ENCODE assay signal across 8 cellular contexts in the genomic region with DNA sequence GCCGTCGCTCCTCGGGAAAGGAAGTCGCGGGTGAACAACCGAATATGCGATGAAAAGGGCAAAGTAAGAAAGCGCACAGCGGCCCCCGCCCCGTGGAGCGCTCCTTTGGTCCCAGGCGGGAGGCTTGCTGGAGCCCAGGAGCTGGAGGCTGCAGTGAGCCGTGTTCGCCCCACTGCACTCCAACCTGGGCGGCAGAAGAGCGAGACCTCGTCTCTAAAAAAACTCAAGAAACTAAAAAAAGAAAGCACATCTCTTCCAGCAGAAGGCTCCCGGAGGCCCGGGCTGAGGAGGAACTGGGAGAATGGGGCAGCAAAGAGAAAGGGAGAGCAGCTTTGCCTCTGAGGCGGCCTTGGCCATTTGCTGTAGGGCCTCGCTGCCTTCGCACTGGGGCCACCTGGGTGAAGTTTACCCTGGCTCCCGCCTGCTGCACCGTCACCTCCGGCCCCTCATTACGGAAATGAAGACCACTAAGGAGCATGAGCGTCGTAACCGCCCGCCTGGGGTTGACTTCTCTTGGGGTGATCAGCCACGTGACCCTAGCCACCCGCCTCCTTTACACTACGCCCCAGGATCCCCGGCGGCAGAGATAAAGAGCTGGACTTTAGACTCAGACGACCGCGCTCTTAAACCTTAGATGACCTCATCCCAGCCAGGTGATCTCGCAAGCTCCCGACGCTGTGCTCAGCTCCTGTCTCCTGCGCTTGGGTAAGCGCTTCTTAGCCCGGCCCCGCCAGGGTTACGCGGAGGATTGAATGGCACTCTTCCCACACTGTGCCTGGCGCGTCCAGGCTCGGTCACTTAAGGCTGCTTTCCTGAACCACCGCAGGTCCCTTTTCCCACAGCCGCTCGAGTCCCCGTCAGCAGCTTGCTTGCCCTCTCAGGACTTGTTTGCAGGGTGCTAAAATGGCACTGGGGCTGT.
DNase-seq lines count a peak whose midpoint lies in the region; ATAC-seq and TF ChIP-seq lines count a peak whose summit lies in the region.

No MANE protein-coding gene starts in this region.

- peaks cover 0 to 11% (median 6%) of the 10 kb centered on the region in 7 donors for H3K9me3 Mint-ChIP-seq in CD4-positive, CD25-positive, alpha-beta regulatory T cell

- ATAC-seq in CD4-positive, CD25-positive, alpha-beta regulatory T cell (ENCODE audit: low read depth in 2 of 2), result peak; percentile 14 to 20
- ATAC-seq in GM19372 (IDR thresholded peaks at IDR 0.05; ENCODE audit: low read depth, unreplicated experiment), result peak; percentile 61

- intact Hi-C loops in mammary epithelial cell (cut with micrococcal nuclease), result no loop called here

- H4K20me1 ChIP-seq in mammary epithelial cell (ENCODE audit: insufficient read depth, low read length), result no peaks in the 10 kb centered on the region

- DNase-seq in CD4-positive, CD25-positive, alpha-beta regulatory T cell, result peak in 1 of 3 donors; percentile 27
- DNase-seq in LNCaP clone FGC (ENCODE audit: low read depth), result peak; percentile 59
- peak; percentile 17 for DNase-seq in mammary epithelial cell
- DNase-seq in kidney tubule cell (ENCODE audit: low spot score), result peak; percentile 85
- DNase-seq in stimulated activated CD8-positive, alpha-beta memory T cell treated with anti-CD3 and anti-CD28 coated beads, Interleukin-4, amount 100 ng/mL, for 48 hours, result peak; percentile 55
- no peak for DNase-seq in SKM-1 treated with dmso at 0.1 percent for 144 hours (lab: John Stamatoyannopoulos, UW; ENCODE audit: unreplicated experiment)
- DNase-seq in effector CD4-positive, alpha-beta T cell, result no peak

- peaks cover 55% of the 10 kb centered on the region for H3K27me3 Mint-ChIP-seq in CD4-positive, CD25-positive, alpha-beta regulatory T cell

- no peaks in the 10 kb centered on the region for H3K36me3 Mint-ChIP-seq in CD4-positive, CD25-positive, alpha-beta regulatory T cell

- H2AFZ ChIP-seq in mammary epithelial cell (ENCODE audit: low read depth, low read length), result peak overlapping the region; percentile 75

- H3K79me2 ChIP-seq in mammary epithelial cell (ENCODE audit: insufficient read depth, low read length), result no peaks in the 10 kb centered on the region

- H3K9ac ChIP-seq in mammary epithelial cell (ENCODE audit: insufficient read depth, low read length), result no peak overlapping the region

- no peaks in the 10 kb centered on the region for H3K36me3 ChIP-seq in CD4-positive, CD25-positive, alpha-beta regulatory T cell (ENCODE audit: control insufficient read depth, insufficient read depth, low read length)
- H3K36me3 ChIP-seq in mammary epithelial cell (ENCODE audit: insufficient read depth, low read length), result no peaks in the 10 kb centered on the region

- peak overlapping the region; percentile 18 for H3K4me3 ChIP-seq in CD4-positive, CD25-positive, alpha-beta regulatory T cell (ENCODE audit: low read depth, low read length)
- H3K4me3 ChIP-seq in LNCaP clone FGC (ENCODE audit: low read depth, low read length), result no peak overlapping the region
- no peak overlapping the region for H3K4me3 ChIP-seq in mammary epithelial cell (replicated peaks in 1 of 3; ENCODE audit: insufficient read depth in 1 of 3, low read depth in 2 of 3, low read length in 3 of 3)

- CTCF ChIA-PET in mammary epithelial cell (lab: Charles Lee; ENCODE audit: low non-redundant PET), result interaction anchor here (0.8 kb wide), 1 partner anchor 222 kb away, joined by 5 read pairs; no protein-coding TSS in a partner anchor

- BruUV-seq in mammary epithelial cell (replicated peaks; lab: Mats Ljungman, UMichigan), result no TSS peak

- H3K9me3 ChIP-seq in CD4-positive, CD25-positive, alpha-beta regulatory T cell (ENCODE audit: control insufficient read depth in 2 of 2, low read length in 2 of 2), result no peaks in the 10 kb centered on the region
- H3K9me3 ChIP-seq in mammary epithelial cell (replicated peaks; ENCODE audit: insufficient read depth, low read length), result no peaks in the 10 kb centered on the region

- H3K4me1 ChIP-seq in CD4-positive, CD25-positive, alpha-beta regulatory T cell (ENCODE audit: control insufficient read depth, insufficient read depth, low read length, poor library complexity, severe bottlenecking), result peaks cover 8% of the 10 kb centered on the region
- peaks cover 6% of the 10 kb centered on the region for H3K4me1 ChIP-seq in mammary epithelial cell (ENCODE audit: insufficient read depth, low read length)

- dilution Hi-C loops in mammary epithelial cell (cut with HindIII; ENCODE audit: low sequenced_read_pairs), result loop anchor here (10.0 kb wide), 3 partner anchors 88 to 258 kb away; no protein-coding TSS in a partner anchor

- H3K4me3 Mint-ChIP-seq in CD4-positive, CD25-positive, alpha-beta regulatory T cell, result peak overlapping the region in 3 of 4 donors; percentile 43 to 85 (median 77)

- no peak overlapping the region for H3K27ac ChIP-seq in CD4-positive, CD25-positive, alpha-beta regulatory T cell (ENCODE audit: insufficient read depth, low read length, poor library complexity, severe bottlenecking)
- no peak overlapping the region for H3K27ac ChIP-seq in mammary epithelial cell (ENCODE audit: insufficient read depth, low read depth, low read length)

- TF ChIP-seq CTCF in LNCaP clone FGC (IDR thresholded peaks at IDR 0.05; ENCODE audit: control insufficient read depth, extremely low read depth, insufficient read depth), result no peak
- no peak for TF ChIP-seq CTCF in mammary epithelial cell (conservative IDR thresholded peaks at IDR 0.05 in 1 of 2, IDR thresholded peaks at IDR 0.05 in 1 of 2; ENCODE audit: extremely low read depth in 1 of 2, insufficient read depth in 1 of 2, low read depth in 1 of 2, low read length in 2 of 2)

- H3K27me3 ChIP-seq in CD4-positive, CD25-positive, alpha-beta regulatory T cell (ENCODE audit: control insufficient read depth, insufficient read depth, low read length), result peaks cover 2% of the 10 kb centered on the region
- H3K27me3 ChIP-seq in mammary epithelial cell (ENCODE audit: insufficient read depth, low read length), result peaks cover 2% of the 10 kb centered on the region

- H3K27ac Mint-ChIP-seq in CD4-positive, CD25-positive, alpha-beta regulatory T cell, result no peak overlapping the region

- H3K4me1 Mint-ChIP-seq in CD4-positive, CD25-positive, alpha-beta regulatory T cell, result peaks cover 0 to 17% (median 11%) of the 10 kb centered on the region in 4 donors

- peak overlapping the region; percentile 69 for H3K4me2 ChIP-seq in mammary epithelial cell (ENCODE audit: insufficient read depth, low read depth, low read length)

- in situ Hi-C loops in mammary epithelial cell (cut with MboI; ENCODE audit: low sequenced_read_pairs in 2 of 2), result loop anchor here in 1 of 2 donors (25.0 kb wide), 1 partner anchor 660 kb away; no protein-coding TSS in a partner anchor

- 59% methylated on average over 32 of the region's 55 CpGs for WGBS in mammary epithelial cell (ENCODE audit: low coverage, missing lambda C conversion rate)

Comparison
In these comparisons a context has a peak if more than half of its experiments do, and no peak if none do; other contexts are left out.
1. DNase-seq: peak in LNCaP clone FGC (single experiment), mammary epithelial cell (single experiment), kidney tubule cell (single experiment) and stimulated activated CD8-positive, alpha-beta memory T cell treated with anti-CD3 and anti-CD28 coated beads, Interleukin-4, amount 100 ng/mL, for 48 hours (single experiment); none in SKM-1 treated with dmso at 0.1 percent for 144 hours (single experiment) and effector CD4-positive, alpha-beta T cell (single experiment).